In the genomic region with DNA sequence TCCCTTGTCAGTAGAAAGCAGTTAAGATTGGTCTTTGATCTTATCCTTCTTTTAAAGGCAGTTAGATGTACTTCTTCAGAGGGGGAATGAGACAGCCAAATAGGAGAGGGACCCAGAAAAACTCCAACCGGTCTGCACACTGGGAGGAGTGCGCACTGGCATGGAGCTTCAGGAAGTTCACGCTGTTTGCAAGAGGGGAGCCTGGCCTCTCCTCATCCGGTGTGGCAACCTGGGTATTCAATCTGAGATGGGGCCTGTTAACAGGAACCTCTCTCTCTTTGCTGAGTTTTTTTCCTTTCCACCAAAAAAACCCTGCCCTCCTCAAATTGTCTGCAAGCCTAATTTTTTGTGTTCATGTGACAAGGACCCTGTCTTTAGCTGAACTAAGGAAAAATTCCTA, we compare ENCODE assay signal across 17 cellular contexts.
DNase-seq lines count a peak whose midpoint lies in the region; ATAC-seq lines count a peak whose summit lies in the region.
"Had no signal": no experiment of that assay in that cellular context is flagged by ENCODE, and none has a peak within 500 bp of the region (broad histone marks: within the 10 kb centered on the region; RNA-seq: fewer than 3 reads in every experiment).

No MANE protein-coding gene starts in this region.

- no peak overlapping the region for H2BK12ac ChIP-seq in neuronal stem cell (ENCODE audit: low read length)

- no peak overlapping the region for H4K91ac ChIP-seq in neuronal stem cell (ENCODE audit: low read depth, low read length, poor library complexity)

- H3K9me3 ChIP-seq in neuronal stem cell (replicated peaks in 1 of 2; ENCODE audit: control insufficient read depth in 2 of 2, insufficient read depth in 1 of 2, low read depth in 1 of 2, low read length in 2 of 2), result peaks cover 0 to 11% of the 10 kb centered on the region in 2 donors

- no peaks in the 10 kb centered on the region for H3K79me1 ChIP-seq in neuronal stem cell (ENCODE audit: low read depth, low read length)

- H2AFZ ChIP-seq in neuronal stem cell (ENCODE audit: low read length), result no peak overlapping the region

- peak overlapping the region; percentile 19 for H3K4me3 Mint-ChIP-seq in T-helper 2 cell treated with Interferon-gamma antibody and Interleukin-4, amounts not matched to agents 5 μg/mL and 100 μg/mL, for 36 hours
- no peak overlapping the region for H3K4me3 Mint-ChIP-seq in activated naive CD8-positive, alpha-beta T cell
- H3K4me3 Mint-ChIP-seq in activated naive CD8-positive, alpha-beta T cell treated with anti-CD3 and anti-CD28 coated beads, Interleukin-2, amount 50 U/mL, for 24 hours, result no peak overlapping the region
- H3K4me3 Mint-ChIP-seq in activated T-helper 2 cell treated with anti-CD3 and anti-CD28 coated beads, Interferon-gamma antibody, Interleukin-2, Interleukin-4, amounts not matched to agents 10 μg/mL and 5 μg/mL and 100 μg/mL, durations not matched to agents 14 hours and 24 hours and 36 hours (ENCODE audit: low read depth), result no peak overlapping the region
- H3K4me3 Mint-ChIP-seq: CD4-positive, alpha-beta memory T cell had no signal

- peaks cover 5% of the 10 kb centered on the region for H3K36me3 Mint-ChIP-seq in T-helper 2 cell treated with Interferon-gamma antibody and Interleukin-4, amounts not matched to agents 5 μg/mL and 100 μg/mL, for 36 hours (ENCODE audit: low read depth)
- no peaks in the 10 kb centered on the region for H3K36me3 Mint-ChIP-seq in activated naive CD8-positive, alpha-beta T cell
- no peaks in the 10 kb centered on the region for H3K36me3 Mint-ChIP-seq in activated naive CD8-positive, alpha-beta T cell treated with anti-CD3 and anti-CD28 coated beads, Interleukin-2, amount 50 U/mL, for 24 hours (ENCODE audit: low read depth)
- peaks cover 10% of the 10 kb centered on the region for H3K36me3 Mint-ChIP-seq in activated T-helper 2 cell treated with anti-CD3 and anti-CD28 coated beads, Interferon-gamma antibody, Interleukin-2, Interleukin-4, amounts not matched to agents 10 μg/mL and 5 μg/mL and 100 μg/mL, durations not matched to agents 14 hours and 24 hours and 36 hours (ENCODE audit: low read depth)

- H3K14ac ChIP-seq in neuronal stem cell (ENCODE audit: low read length), result no peak overlapping the region

- no peaks in the 10 kb centered on the region for H3K27me3 Mint-ChIP-seq in T-helper 2 cell treated with Interferon-gamma antibody and Interleukin-4, amounts not matched to agents 5 μg/mL and 100 μg/mL, for 36 hours (ENCODE audit: low read depth)
- no peaks in the 10 kb centered on the region for H3K27me3 Mint-ChIP-seq in activated naive CD8-positive, alpha-beta T cell
- H3K27me3 Mint-ChIP-seq in activated naive CD8-positive, alpha-beta T cell treated with anti-CD3 and anti-CD28 coated beads, Interleukin-2, amount 50 U/mL, for 24 hours, result no peaks in the 10 kb centered on the region
- no peaks in the 10 kb centered on the region for H3K27me3 Mint-ChIP-seq in activated T-helper 2 cell treated with anti-CD3 and anti-CD28 coated beads, Interferon-gamma antibody, Interleukin-2, Interleukin-4, amounts not matched to agents 10 μg/mL and 5 μg/mL and 100 μg/mL, durations not matched to agents 14 hours and 24 hours and 36 hours (ENCODE audit: low read depth)

- H4K8ac ChIP-seq in neuronal stem cell (ENCODE audit: low read depth, low read length), result no peak overlapping the region

- H2BK15ac ChIP-seq in neuronal stem cell (ENCODE audit: low read length), result no peak overlapping the region

- no peak for DNase-seq in T-helper 2 cell treated with Interferon-gamma antibody and Interleukin-4, amounts not matched to agents 5 μg/mL and 100 μg/mL, for 36 hours (ENCODE audit: low spot score)
- DNase-seq in T-helper 2 cell, result no peak
- no peak for DNase-seq in activated naive CD8-positive, alpha-beta T cell treated with anti-CD3 and anti-CD28 coated beads, Interleukin-2, amount 50 U/mL, for 24 hours
- DNase-seq in activated T-helper 2 cell treated with anti-CD3 and anti-CD28 coated beads, Interferon-gamma antibody, Interleukin-2, Interleukin-4, amounts not matched to agents 10 μg/mL and 5 μg/mL and 100 μg/mL, durations not matched to agents 14 hours and 24 hours and 36 hours (ENCODE audit: low spot score), result no peak
- DNase-seq in neuronal stem cell (ENCODE audit: low spot score), result no peak
- DNase-seq in effector CD4-positive, alpha-beta T cell, result no peak
- DNase-seq: 8988T; CD4-positive, alpha-beta memory T cell; DMS79; GOT3; NCI-H187; NCI-H226; NCI-H524 treated with DMSO at 0.1 percent for 48 hours; Right ventricle myocardium superior had no signal

- no CpG with 5 or more reads among the region's 4 CpGs for WGBS in neuronal stem cell (ENCODE audit: extremely low coverage in 2 of 2, insufficient read length in 2 of 2, insufficient replicate concordance in 1 of 2), 2 donors

- no peak overlapping the region for H2AK5ac ChIP-seq in neuronal stem cell (ENCODE audit: low read depth, low read length)

- no peak for ATAC-seq in activated naive CD8-positive, alpha-beta T cell treated with anti-CD3 and anti-CD28 coated beads, Interleukin-2, amount 50 U/mL, for 24 hours
- no peak for ATAC-seq in GM18868 (IDR thresholded peaks at IDR 0.05; ENCODE audit: unreplicated experiment)

- no peak overlapping the region for H3K9ac ChIP-seq in neuronal stem cell (ENCODE audit: low read depth, low read length, poor library complexity)

- H3K4ac ChIP-seq in neuronal stem cell (ENCODE audit: low read length), result no peak overlapping the region

- peaks cover 25% of the 10 kb centered on the region for H3K4me1 Mint-ChIP-seq in T-helper 2 cell treated with Interferon-gamma antibody and Interleukin-4, amounts not matched to agents 5 μg/mL and 100 μg/mL, for 36 hours (ENCODE audit: low read depth)
- peaks cover 11% of the 10 kb centered on the region for H3K4me1 Mint-ChIP-seq in activated naive CD8-positive, alpha-beta T cell (ENCODE audit: low read depth)
- H3K4me1 Mint-ChIP-seq in activated naive CD8-positive, alpha-beta T cell treated with anti-CD3 and anti-CD28 coated beads, Interleukin-2, amount 50 U/mL, for 24 hours, result peaks cover 24% of the 10 kb centered on the region
- peaks cover 28% of the 10 kb centered on the region for H3K4me1 Mint-ChIP-seq in activated T-helper 2 cell treated with anti-CD3 and anti-CD28 coated beads, Interferon-gamma antibody, Interleukin-2, Interleukin-4, amounts not matched to agents 10 μg/mL and 5 μg/mL and 100 μg/mL, durations not matched to agents 14 hours and 24 hours and 36 hours (ENCODE audit: low read depth)
- H3K4me1 Mint-ChIP-seq: CD4-positive, alpha-beta memory T cell; IgD-negative memory B cell had no signal

- no peak overlapping the region for H3K4me3 ChIP-seq in neuronal stem cell (ENCODE audit: low read length in 2 of 2)

- intact Hi-C loops in activated T-helper 2 cell treated with anti-CD3 and anti-CD28 coated beads, Interferon-gamma antibody, Interleukin-2, Interleukin-4, amounts not matched to agents 10 μg/mL and 5 μg/mL and 100 μg/mL, durations not matched to agents 14 hours and 24 hours and 36 hours (cut with micrococcal nuclease), result loop anchor here (1.0 to 5.0 kb wide), 6 partner anchors 10 to 321 kb away; no protein-coding TSS in a partner anchor

- no peak overlapping the region for H3K23ac ChIP-seq in neuronal stem cell (ENCODE audit: low read depth, low read length, poor library complexity)

- H2BK5ac ChIP-seq in neuronal stem cell (ENCODE audit: low read length), result no peak overlapping the region

- H3K36me3 ChIP-seq in neuronal stem cell (replicated peaks in 1 of 2; ENCODE audit: control insufficient read depth in 2 of 2, insufficient read depth in 2 of 2, low read length in 2 of 2), result no peaks in the 10 kb centered on the region

- H2BK120ac ChIP-seq in neuronal stem cell (ENCODE audit: low read depth, low read length), result no peak overlapping the region

- H3K27ac Mint-ChIP-seq in T-helper 2 cell treated with Interferon-gamma antibody and Interleukin-4, amounts not matched to agents 5 μg/mL and 100 μg/mL, for 36 hours, result peak overlapping the region; percentile 56
- H3K27ac Mint-ChIP-seq in activated naive CD8-positive, alpha-beta T cell, result peak overlapping the region; percentile 23
- H3K27ac Mint-ChIP-seq in activated naive CD8-positive, alpha-beta T cell treated with anti-CD3 and anti-CD28 coated beads, Interleukin-2, amount 50 U/mL, for 24 hours, result no peak overlapping the region
- peak overlapping the region; percentile 65 for H3K27ac Mint-ChIP-seq in activated T-helper 2 cell treated with anti-CD3 and anti-CD28 coated beads, Interferon-gamma antibody, Interleukin-2, Interleukin-4, amounts not matched to agents 10 μg/mL and 5 μg/mL and 100 μg/mL, durations not matched to agents 14 hours and 24 hours and 36 hours
- H3K27ac Mint-ChIP-seq: CD4-positive, alpha-beta memory T cell; IgD-negative memory B cell had no signal

- peaks cover 21% of the 10 kb centered on the region for H3K9me3 Mint-ChIP-seq in T-helper 2 cell treated with Interferon-gamma antibody and Interleukin-4, amounts not matched to agents 5 μg/mL and 100 μg/mL, for 36 hours
- no peaks in the 10 kb centered on the region for H3K9me3 Mint-ChIP-seq in activated naive CD8-positive, alpha-beta T cell (ENCODE audit: low read depth)
- peaks cover 7% of the 10 kb centered on the region for H3K9me3 Mint-ChIP-seq in activated naive CD8-positive, alpha-beta T cell treated with anti-CD3 and anti-CD28 coated beads, Interleukin-2, amount 50 U/mL, for 24 hours
- H3K9me3 Mint-ChIP-seq in activated T-helper 2 cell treated with anti-CD3 and anti-CD28 coated beads, Interferon-gamma antibody, Interleukin-2, Interleukin-4, amounts not matched to agents 10 μg/mL and 5 μg/mL and 100 μg/mL, durations not matched to agents 14 hours and 24 hours and 36 hours, result peaks cover 12% of the 10 kb centered on the region

- H3K18ac ChIP-seq in neuronal stem cell (ENCODE audit: low read length), result no peak overlapping the region

- H3K27ac ChIP-seq in neuronal stem cell (replicated peaks; ENCODE audit: low read length), result no peak overlapping the region

- H3K27me3 ChIP-seq in neuronal stem cell (ENCODE audit: control insufficient read depth in 3 of 3, insufficient read depth in 3 of 3, low read depth in 1 of 3, low read length in 3 of 3), result no peaks in the 10 kb centered on the region

- no peak overlapping the region for H3K4me2 ChIP-seq in neuronal stem cell (ENCODE audit: insufficient read depth, low read length, poor library complexity, severe bottlenecking)

- H3K4me1 ChIP-seq in neuronal stem cell (ENCODE audit: control insufficient read depth in 2 of 2, insufficient read depth in 1 of 2, low read depth in 1 of 2, low read length in 2 of 2), result peaks cover 0 to 2% of the 10 kb centered on the region in 2 donors
